ENCODE assay signal across 16 cellular contexts in the genomic region with DNA sequence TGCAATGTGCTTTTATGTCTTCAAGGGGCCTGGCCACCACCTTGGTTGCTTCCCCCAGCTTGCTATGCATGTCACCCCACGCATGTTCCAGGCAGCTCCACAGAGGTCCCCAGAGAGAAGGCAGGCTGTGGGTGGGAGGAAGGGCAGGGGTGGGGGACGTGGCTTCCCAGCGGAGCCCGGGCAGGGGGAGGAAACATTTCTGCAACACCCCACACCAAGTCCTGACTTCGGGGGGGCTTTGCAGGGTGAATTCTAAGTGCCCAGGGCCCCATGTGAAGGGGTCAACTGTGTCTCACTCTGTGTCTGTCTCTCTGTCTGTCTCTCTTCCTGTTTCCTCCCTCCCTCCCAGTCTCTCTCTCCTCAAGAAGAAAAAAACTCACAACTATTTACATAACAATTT. TPM values are rescaled to one million over a fixed set of nuclear protein-coding genes. Genes with fewer than 3 reads are reported as not detected.
DNase-seq lines count a peak whose midpoint lies in the region; ATAC-seq, FAIRE-seq and TF ChIP-seq lines count a peak whose summit lies in the region.
"Had no signal": no experiment of that assay in that cellular context is flagged by ENCODE, and none has a peak within 500 bp of the region (broad histone marks: within the 10 kb centered on the region; RNA-seq: fewer than 3 reads in every experiment).

No MANE protein-coding gene starts in this region.

- POLR2A ChIA-PET in K562 (lab: Yijun Ruan, JAX) = interaction anchor here (1.1 kb wide), 1 partner anchor 26 kb away, joined by 3 read pairs; no protein-coding TSS in a partner anchor

- no peak for TF ChIP-seq RAD21 in K562 (CRISPR knock-in tag; conservative IDR thresholded peaks at IDR 0.05 in 1 of 2, IDR thresholded peaks at IDR 0.05 in 1 of 2)

- no peaks in the 10 kb centered on the region for H3K9me3 Mint-ChIP-seq in stimulated activated naive CD8-positive, alpha-beta T cell treated with anti-CD3 and anti-CD28 coated beads, Interleukin-15, amount 100 ng/mL, for 72 hours
- H3K9me3 Mint-ChIP-seq: activated T-helper 2 cell treated with anti-CD3 and anti-CD28 coated beads, Interferon-gamma antibody, Interleukin-2, Interleukin-4, amounts not matched to agents 10 μg/mL and 5 μg/mL and 100 μg/mL, durations not matched to agents 14 hours and 24 hours and 36 hours; CD8-positive, alpha-beta memory T cell; nephron progenitor cell had no signal

- in situ Hi-C loops in K562 (cut with MboI) = no loop called here

- H3K4me1 Mint-ChIP-seq in stimulated activated naive CD8-positive, alpha-beta T cell treated with anti-CD3 and anti-CD28 coated beads, Interleukin-15, amount 100 ng/mL, for 72 hours = peaks cover 12% of the 10 kb centered on the region

- ATAC-seq in K562 = peak; percentile 90
- no peak for ATAC-seq in stimulated activated naive CD8-positive, alpha-beta T cell treated with anti-CD3 and anti-CD28 coated beads, Interleukin-15, amount 100 ng/mL, for 72 hours
- no peak for ATAC-seq in HG03342 (IDR thresholded peaks at IDR 0.05; ENCODE audit: unreplicated experiment)
- ATAC-seq in HG03432 (IDR thresholded peaks at IDR 0.05; ENCODE audit: unreplicated experiment) = no peak
- ATAC-seq: activated CD4-positive, alpha-beta T cell treated with anti-CD3 and anti-CD28 coated beads for 36 hours had no signal

- DNase-seq in GF-D8 (lab: John Stamatoyannopoulos, UW) (peak; percentile 9), K562 (ENCODE audit: extremely low read depth in 1 of 4, low spot score in 3 of 4) (peak; percentile 42 to 63 (median 52)), right atrium auricular region (ENCODE audit: low spot score) (no peak), smooth muscle cell (lab: John Stamatoyannopoulos, UW; ENCODE audit: unreplicated experiment) (no peak), NCI-H446 (lab: John Stamatoyannopoulos, UW) (no peak)
- no peak for DNase-seq in stimulated activated naive CD8-positive, alpha-beta T cell treated with anti-CD3 and anti-CD28 coated beads, Interleukin-15, amount 100 ng/mL, for 72 hours
- DNase-seq: activated CD4-positive, alpha-beta T cell treated with anti-CD3 and anti-CD28 coated beads for 36 hours; CD8-positive, alpha-beta memory T cell; NCI-H1436; nephron progenitor cell; stimulated activated CD4-positive, alpha-beta T cell treated with anti-CD3 and anti-CD28 coated beads, Interleukin-12 subunit alpha, Interleukin-12 subunit beta, amount 100 ng/mL, for 4 hours had no signal

- peak overlapping the region; percentile 45; the same call in 2 of the 3 replicates for H3K27ac ChIP-seq in K562 (ENCODE audit: extremely low read depth, low read depth, low read length)
- H3K27ac ChIP-seq in right atrium auricular region = peak overlapping the region; percentile 42 to 70
- peak overlapping the region; percentile 68 for H3K27ac ChIP-seq in smooth muscle cell (ENCODE audit: low read depth)
- H3K27ac ChIP-seq: epithelial cell of prostate had no signal

- WGBS in K562 (ENCODE audit: insufficient coverage, low coverage, missing lambda C conversion rate) = 13% methylated on average over 4 of the region's 5 CpGs
- 11% methylated on average over 5 of the region's 5 CpGs for WGBS in smooth muscle cell (ENCODE audit: low lambda C conversion rate)

- TF ChIP-seq POLR2A in K562 (conservative IDR thresholded peaks at IDR 0.05) = no peak

- no peaks in the 10 kb centered on the region for H3K9me3 ChIP-seq in K562 (replicated peaks; ENCODE audit: control insufficient read depth, insufficient read depth, low read depth, low read length)
- H3K9me3 ChIP-seq in right atrium auricular region = no peaks in the 10 kb centered on the region
- H3K9me3 ChIP-seq in smooth muscle cell (replicated peaks; ENCODE audit: low read depth) = no peaks in the 10 kb centered on the region

- BruUV-seq in K562 (replicated peaks; lab: Mats Ljungman, UMichigan) = no TSS peak

- no peaks in the 10 kb centered on the region for H4K20me1 ChIP-seq in K562 (replicated peaks; ENCODE audit: control insufficient read depth, insufficient read depth, low read length)
- no peaks in the 10 kb centered on the region for H4K20me1 ChIP-seq in smooth muscle cell (ENCODE audit: low read depth)

- H3K27me3 Mint-ChIP-seq in stimulated activated naive CD8-positive, alpha-beta T cell treated with anti-CD3 and anti-CD28 coated beads, Interleukin-15, amount 100 ng/mL, for 72 hours = peaks cover 23% of the 10 kb centered on the region

- intact Hi-C loops in K562 (cut with micrococcal nuclease) = no loop called here

- H3F3A ChIP-seq in smooth muscle cell (ENCODE audit: low read depth) = no peaks in the 10 kb centered on the region

- H3K27me3 ChIP-seq in K562 (ENCODE audit: control insufficient read depth in 2 of 2, insufficient read depth in 2 of 2, low read length in 2 of 2) (no peaks in the 10 kb centered on the region), right atrium auricular region (no peaks in the 10 kb centered on the region), smooth muscle cell (ENCODE audit: low read depth) (no peaks in the 10 kb centered on the region)

- no peak for TF ChIP-seq EP300 in K562 (IDR thresholded peaks at IDR 0.05; ENCODE audit: low read length)

- no peaks in the 10 kb centered on the region for H3K36me3 ChIP-seq in K562 (ENCODE audit: control insufficient read depth, insufficient read depth, low read length)
- no peaks in the 10 kb centered on the region for H3K36me3 ChIP-seq in right atrium auricular region
- no peaks in the 10 kb centered on the region for H3K36me3 ChIP-seq in smooth muscle cell (ENCODE audit: low read depth)

- H3K4me1 ChIP-seq in K562 (replicated peaks in 1 of 2; ENCODE audit: control insufficient read depth in 2 of 2, insufficient read depth in 2 of 2, low read length in 2 of 2) (peaks cover 4 to 23% of the 10 kb centered on the region in 2 experiments; a peak in 4 of 5 replicates), right atrium auricular region (peaks cover 0 to 19% of the 10 kb centered on the region in 2 donors), smooth muscle cell (ENCODE audit: low read depth) (peaks cover 4% of the 10 kb centered on the region)

- H3K79me2 ChIP-seq in K562 (ENCODE audit: control insufficient read depth, insufficient read depth, low read length) (no peaks in the 10 kb centered on the region), smooth muscle cell (ENCODE audit: low read depth) (no peaks in the 10 kb centered on the region)

- CTCF ChIA-PET in K562 (lab: Yijun Ruan, JAX; ENCODE audit: low intra/inter-chr PET ratio) = no interaction called here

- H2AFZ ChIP-seq in K562 (ENCODE audit: low read depth, low read length) (peak overlapping the region; percentile 89), smooth muscle cell (ENCODE audit: low read depth) (peak overlapping the region; percentile 61)

- H3K4me3 Mint-ChIP-seq in stimulated activated naive CD8-positive, alpha-beta T cell treated with anti-CD3 and anti-CD28 coated beads, Interleukin-15, amount 100 ng/mL, for 72 hours = no peak overlapping the region
- H3K4me3 Mint-ChIP-seq: activated CD4-positive, alpha-beta T cell treated with anti-CD3 and anti-CD28 coated beads for 36 hours; brain; CD8-positive, alpha-beta memory T cell; nephron progenitor cell had no signal

- FAIRE-seq in K562 (lab: Jason Lieb, UNC) = peak; percentile 58

- H3K4me2 ChIP-seq in K562 (ENCODE audit: insufficient read depth, low read length) (peak overlapping the region; percentile 45), smooth muscle cell (peak overlapping the region; percentile 63)

- H3K9me1 ChIP-seq in K562 (ENCODE audit: control insufficient read depth, insufficient read depth, low read length) = no peaks in the 10 kb centered on the region

- no peak overlapping the region for H3K4me3 ChIP-seq in K562
- no peak overlapping the region for H3K4me3 ChIP-seq in right atrium auricular region
- H3K4me3 ChIP-seq in smooth muscle cell = no peak overlapping the region

- H3K9ac ChIP-seq in K562 (ENCODE audit: insufficient read depth in 1 of 2, low read depth in 2 of 2, low read length in 2 of 2) (peak overlapping the region; percentile 24 to 80; a peak in 3 of 4 replicates), smooth muscle cell (ENCODE audit: low read depth) (peak overlapping the region; percentile 18)

- peak overlapping the region in 1 of 2 donors; percentile 31 for H3K27ac Mint-ChIP-seq in stimulated activated naive CD8-positive, alpha-beta T cell treated with anti-CD3 and anti-CD28 coated beads, Interleukin-15, amount 100 ng/mL, for 72 hours
- H3K27ac Mint-ChIP-seq: activated CD4-positive, alpha-beta T cell treated with anti-CD3 and anti-CD28 coated beads for 36 hours; activated T-helper 2 cell treated with anti-CD3 and anti-CD28 coated beads, Interferon-gamma antibody, Interleukin-2, Interleukin-4, amounts not matched to agents 10 μg/mL and 5 μg/mL and 100 μg/mL, durations not matched to agents 14 hours and 24 hours and 36 hours; CD8-positive, alpha-beta memory T cell; nephron progenitor cell had no signal

- TF ChIP-seq CTCF in K562 (IDR thresholded peaks at IDR 0.05 in 2 of 3, conservative IDR thresholded peaks at IDR 0.05 in 1 of 3; ENCODE audit: insufficient read depth in 2 of 3, low read depth in 1 of 3, low read length in 3 of 3) = peak in 1 of 3 experiments; percentile 20; a peak in 1 of 6 replicates
- no peak for TF ChIP-seq CTCF in right atrium auricular region (IDR thresholded peaks at IDR 0.05)
- no peak for TF ChIP-seq CTCF in smooth muscle cell (IDR thresholded peaks at IDR 0.05; ENCODE audit: borderline replicate concordance, insufficient read depth, poor library complexity, severe bottlenecking)

RNA-seq across cellular contexts. Expression of a gene that starts 39.6 kb away (rescaled TPM):
- 209 and 457 TPM in 2 replicates for total RNA-seq in K562 (2011; cell fraction: chromatin; rRNA removed; ENCODE audit: low replicate concordance)
- total RNA-seq in K562 (2011; cell fraction: nucleolus; rRNA removed) = 301 and 327 TPM in 2 replicates
- total RNA-seq in K562 (2011; cell fraction: nucleoplasm; rRNA removed) = 219 and 259 TPM in 2 replicates
- total RNA-seq in K562 (2014; rRNA removed) (38.7 and 44.5 TPM in 2 replicates), K562 (2014; rRNA removed; fragmentation: Illumina TruSeq; extraction: Trizol) (6.1 and 9.7 TPM in 2 replicates), K562 (2015; rRNA removed; fragmentation: Illumina TruSeq; extraction: Trizol) (19.9 and 25.0 TPM in 2 replicates), K562 (2021) (148 and 160 TPM in 2 replicates), right atrium auricular region (100 to 1,000 TPM; 152 to 257 TPM), smooth muscle cell (28.5 and 38.5 TPM in 2 replicates)
- polyA plus RNA-seq in K562 (2011; rRNA removed) (34.4 and 64.2 TPM in 2 replicates), K562 (2014; fragmentation: Illumina TruSeq; extraction: Trizol) (31.6 and 65.6 TPM in 2 replicates), K562 (2014; fragmentation: Nextera tagmentation; extraction: Ambion mirVana) (under 1 TPM; 0.35 to 0.53 TPM), K562 (2014; rRNA removed) (108 and 112 TPM in 2 replicates), smooth muscle cell (170 and 188 TPM in 2 replicates)
- polyA plus RNA-seq in K562 (2011; cell fraction: cytosol; rRNA removed) = 40.5 and 63.1 TPM in 2 replicates
- polyA plus RNA-seq in K562 (2011; cell fraction: nucleus; rRNA removed) = 400 and 488 TPM in 2 replicates
- polyA plus RNA-seq in K562 (2012) = 256 and 263 TPM in 2 replicates
- polyA minus RNA-seq in K562 (2011; rRNA and poly(A)+ RNA removed) = 6.8 and 10.0 TPM in 2 replicates
- polyA minus RNA-seq in K562 (2011; cell fraction: cytosol; rRNA and poly(A)+ RNA removed) = 50.8 and 74.4 TPM in 2 replicates
- polyA minus RNA-seq in K562 (2011; cell fraction: nucleus; rRNA and poly(A)+ RNA removed) = 47.9 and 57.5 TPM in 2 replicates

RNA-seq across cellular contexts. Expression of a gene that starts 49.7 kb away (rescaled TPM):
- 39.2 and 53.7 TPM in 2 replicates for total RNA-seq in K562 (2011; cell fraction: chromatin; rRNA removed; ENCODE audit: low replicate concordance)
- total RNA-seq in K562 (2011; cell fraction: nucleolus; rRNA removed) = 24.0 and 29.3 TPM in 2 replicates
- 33.8 and 65.4 TPM in 2 replicates for total RNA-seq in K562 (2011; cell fraction: nucleoplasm; rRNA removed)
- total RNA-seq in K562 (2014; rRNA removed) = 10.3 and 12.2 TPM in 2 replicates
- 3.0 TPM in 2 replicates for total RNA-seq in K562 (2014; rRNA removed; fragmentation: Illumina TruSeq; extraction: Trizol)
- total RNA-seq in K562 (2015; rRNA removed; fragmentation: Illumina TruSeq; extraction: Trizol) = 5.0 and 5.7 TPM in 2 replicates
- 38.6 and 41.5 TPM in 2 replicates for total RNA-seq in K562 (2021)
- 6.6 and 9.2 TPM in 2 replicates for polyA plus RNA-seq in K562 (2011; rRNA removed)
- polyA plus RNA-seq in K562 (2011; cell fraction: cytosol; rRNA removed) = 6.5 and 15.8 TPM in 2 replicates
- polyA plus RNA-seq in K562 (2011; cell fraction: nucleus; rRNA removed) = 20.5 and 36.4 TPM in 2 replicates
- polyA plus RNA-seq in K562 (2012) = 12.7 and 13.9 TPM in 2 replicates
- 9.0 and 13.7 TPM in 2 replicates for polyA plus RNA-seq in K562 (2014; fragmentation: Illumina TruSeq; extraction: Trizol)
- polyA plus RNA-seq in K562 (2014; fragmentation: Nextera tagmentation; extraction: Ambion mirVana) = under 1 TPM; 0.39 to 0.63 TPM
- polyA plus RNA-seq in K562 (2014; rRNA removed) = 16.1 and 18.8 TPM in 2 replicates
- 14.8 and 16.7 TPM in 2 replicates for polyA minus RNA-seq in K562 (2011; rRNA and poly(A)+ RNA removed)
- polyA minus RNA-seq in K562 (2011; cell fraction: cytosol; rRNA and poly(A)+ RNA removed) = 4.8 and 6.4 TPM in 2 replicates
- 7.8 and 8.3 TPM in 2 replicates for polyA minus RNA-seq in K562 (2011; cell fraction: nucleus; rRNA and poly(A)+ RNA removed)
- total RNA-seq in right atrium auricular region = 10 to 100 TPM; 11.2 to 28.1 TPM
- total RNA-seq in smooth muscle cell = 30.5 and 53.6 TPM in 2 replicates
- polyA plus RNA-seq in smooth muscle cell = 56.9 and 73.0 TPM in 2 replicates

Comparison
In these comparisons a context has a peak if more than half of its experiments do, and no peak if none do; other contexts are left out.
1. DNase-seq: peak in GF-D8 (single experiment) and K562 (4 of 4); none in right atrium auricular region (single experiment), smooth muscle cell (single experiment), stimulated activated naive CD8-positive, alpha-beta T cell treated with anti-CD3 and anti-CD28 coated beads, Interleukin-15, amount 100 ng/mL, for 72 hours (0 of 2) and NCI-H446 (0 of 2).
2. Peak in every context shown above with its lines, with median percentiles within 50 percentile points of each other: H3K27ac ChIP-seq.